In genomic region chr17:47776330-47777197, GRCh38 we compare ENCODE assay signal across 9 cellular contexts. TPM values are rescaled to one million over a fixed set of nuclear protein-coding genes. Genes with fewer than 3 reads are reported as not detected.
DNase-seq lines count a peak whose midpoint lies in the region; ATAC-seq and TF ChIP-seq lines count a peak whose summit lies in the region.
"Had no signal": no experiment of that assay in that cellular context is flagged by ENCODE, and none has a peak within 500 bp of the region (broad histone marks: within the 10 kb centered on the region; RNA-seq: fewer than 3 reads in every experiment).

No MANE protein-coding gene starts in this region.

- 44 to 55% methylated on average over 14 of the region's 14 CpGs for WGBS in upper lobe of left lung, 2 donors

- BruUV-seq in MCF 10A (replicated peaks; lab: Mats Ljungman, UMichigan), result no TSS peak

- no peaks in the 10 kb centered on the region for H3K36me3 ChIP-seq in RWPE2 (ENCODE audit: low read depth)
- no peaks in the 10 kb centered on the region for H3K36me3 ChIP-seq in left lung
- H3K36me3 ChIP-seq in upper lobe of left lung, result no peaks in the 10 kb centered on the region
- H3K36me3 ChIP-seq: BLaER1 treated with 17β-estradiol and CSF1 and Interleukin-3, amounts not matched to agents 10 nM and 100 nM had no signal

- intact Hi-C loops in MCF 10A (cut with micrococcal nuclease), result loop anchor here (1.0 kb wide), 2 partner anchors 26 to 55 kb away; partner anchors contain the start of genes LRRC46 and MRPL10
- intact Hi-C loops in left lung (cut with DNase I), result no loop called here

- ATAC-seq in RWPE2 (ENCODE audit: low read depth) (peak; percentile 79), left lung (peak; percentile 86), upper lobe of left lung (ENCODE audit: low FRiP score in 2 of 2) (peak; percentile 65 to 75)

- H3K27me3 ChIP-seq in RWPE2 (ENCODE audit: insufficient read depth, poor library complexity, severe bottlenecking), result peaks cover 8% of the 10 kb centered on the region
- H3K27me3 ChIP-seq in left lung, result peaks cover 15 to 85% of the 10 kb centered on the region in 2 donors
- peaks cover 0 to 10% (median 5%) of the 10 kb centered on the region in 4 donors for H3K27me3 ChIP-seq in upper lobe of left lung

- no peak overlapping the region for H3K27ac Mint-ChIP-seq in MCF 10A (ENCODE audit: low read depth, unreplicated experiment)

- no peaks in the 10 kb centered on the region for H3K4me1 ChIP-seq in RWPE2 (ENCODE audit: insufficient read depth, poor library complexity, severe bottlenecking)
- H3K4me1 ChIP-seq in left lung, result no peaks in the 10 kb centered on the region
- no peaks in the 10 kb centered on the region for H3K4me1 ChIP-seq in upper lobe of left lung

- no peak for TF ChIP-seq POLR2A in upper lobe of left lung (IDR thresholded peaks at IDR 0.05)

- H3K4me3 Mint-ChIP-seq in MCF 10A (ENCODE audit: unreplicated experiment), result no peak overlapping the region

- DNase-seq in NCI-H1092 treated with DMSO at 0.1 percent for 48 hours (lab: John Stamatoyannopoulos, UW) (peak; percentile 20), NCI-H1092 (lab: John Stamatoyannopoulos, UW) (no peak), KBM-7 (peak; percentile 79), RWPE2 (ENCODE audit: low spot score) (no peak), MCF 10A (ENCODE audit: unreplicated experiment) (peak; percentile 56), left lung (no peak), upper lobe of left lung (no peak), OCI-M2 (lab: John Stamatoyannopoulos, UW; ENCODE audit: unreplicated experiment) (no peak)

- CTCF ChIA-PET in MCF 10A (lab: Yijun Ruan, JAX), result interaction anchor here (0.6 to 1.2 kb wide), 4 partner anchors 11 to 730 kb away, joined by 3 to 4 read pairs (median 3); no protein-coding TSS in a partner anchor

- no peak for TF ChIP-seq EP300 in upper lobe of left lung (IDR thresholded peaks at IDR 0.05)

- no peaks in the 10 kb centered on the region for H3K9me3 Mint-ChIP-seq in MCF 10A (ENCODE audit: unreplicated experiment)

- POLR2A ChIA-PET in MCF 10A (lab: Yijun Ruan, JAX), result interaction anchor here (0.6 to 0.9 kb wide), 2 partner anchors 38 to 55 kb away, joined by 3 to 5 read pairs; partner anchors contain the start of genes LRRC46 and MRPL10

- no peaks in the 10 kb centered on the region for H3K4me1 Mint-ChIP-seq in MCF 10A (ENCODE audit: insufficient read depth, unreplicated experiment)

- H3K36me3 Mint-ChIP-seq in MCF 10A (ENCODE audit: insufficient read depth, unreplicated experiment), result no peaks in the 10 kb centered on the region

- no peak overlapping the region for H3K4me3 ChIP-seq in RWPE2 (ENCODE audit: severe bottlenecking)
- H3K4me3 ChIP-seq in left lung, result no peak overlapping the region
- H3K4me3 ChIP-seq in upper lobe of left lung, result no peak overlapping the region
- H3K4me3 ChIP-seq: BLaER1 treated with 17β-estradiol and CSF1 and Interleukin-3, amounts not matched to agents 10 nM and 100 nM had no signal

- H3K27ac ChIP-seq in RWPE2 (ENCODE audit: poor library complexity, severe bottlenecking) (no peak overlapping the region), left lung (no peak overlapping the region), upper lobe of left lung (no peak overlapping the region)
- H3K27ac ChIP-seq: BLaER1 treated with 17β-estradiol and CSF1 and Interleukin-3, amounts not matched to agents 10 nM and 100 nM had no signal

- in situ Hi-C loops in KBM-7 (cut with MboI; ENCODE audit: low pct_unique_long_range_greater_than_20kb, low sequenced_read_pairs), result no loop called here

- TF ChIP-seq CTCF in RWPE2 (IDR thresholded peaks at IDR 0.05; ENCODE audit: poor library complexity, severe bottlenecking) (peak; percentile 72), MCF 10A (IDR thresholded peaks at IDR 0.05; ENCODE audit: unreplicated experiment) (peak; percentile 68), left lung (IDR thresholded peaks at IDR 0.05) (peak; percentile 57 to 71), upper lobe of left lung (IDR thresholded peaks at IDR 0.05) (peak; percentile 53 to 74 (median 66))

- H3K27me3 Mint-ChIP-seq in MCF 10A (ENCODE audit: insufficient read depth, unreplicated experiment), result peaks cover 52% of the 10 kb centered on the region

- no peaks in the 10 kb centered on the region for H3K9me3 ChIP-seq in RWPE2 (ENCODE audit: severe bottlenecking)
- H3K9me3 ChIP-seq in left lung, result peaks cover 0 to 4% of the 10 kb centered on the region in 2 donors
- peaks cover 0 to 6% (median 0%) of the 10 kb centered on the region in 4 donors for H3K9me3 ChIP-seq in upper lobe of left lung

RNA-seq across cellular contexts. Expression of gene TBX21, which starts 43.5 kb away (rescaled TPM):
- total RNA-seq in MCF 10A (2022) (not detected in 2 replicates), left lung (1 to 10 TPM; 2.4 to 2.8 TPM), upper lobe of left lung (1 to 10 TPM; 2.0 to 5.2 (median 3.4) TPM)

RNA-seq across cellular contexts. Expression of gene OSBPL7, which starts 45.0 kb away (rescaled TPM):
- total RNA-seq in MCF 10A (2022) (4.3 and 4.7 TPM in 2 replicates), left lung (10 to 100 TPM; 20.3 to 36.4 TPM), upper lobe of left lung (10 to 100 TPM; 10.7 to 44.0 (median 19.3) TPM)

RNA-seq across cellular contexts. Expression of gene MRPL10, which starts 54.8 kb away (rescaled TPM):
- total RNA-seq in MCF 10A (2022) (43.2 and 49.3 TPM in 2 replicates), left lung (10 to 100 TPM; 26.2 to 27.3 TPM), upper lobe of left lung (10 to 100 TPM; 23.1 to 44.2 (median 28.6) TPM)

RNA-seq across cellular contexts. Expression of gene LRRC46, which starts 54.9 kb away (rescaled TPM):
- total RNA-seq in MCF 10A (2022) (1.2 and 1.4 TPM in 2 replicates), left lung (1 to 10 TPM in 1 of 2 donors, under 1 TPM in 1; 0.44 to 6.7 TPM), upper lobe of left lung (10 to 100 TPM in 1 of 6 donors, 1 to 10 TPM in 4, under 1 TPM in 1; 0.49 to 23.5 (median 9.1) TPM)

Comparison
In these comparisons a context has a peak if more than half of its experiments do, and no peak if none do; other contexts are left out.
1. DNase-seq: peak in NCI-H1092 treated with DMSO at 0.1 percent for 48 hours (single experiment), KBM-7 (single experiment) and MCF 10A (single experiment); none in NCI-H1092 (single experiment), RWPE2 (single experiment), left lung (0 of 2), upper lobe of left lung (0 of 2) and OCI-M2 (single experiment).
2. Peak in every context shown above with its lines, with median percentiles within 50 percentile points of each other: ATAC-seq and CTCF ChIP-seq.